ENCODE assay signal across 7 cellular contexts in genomic region chr3:88219138-88219792, GRCh38.
DNase-seq lines count a peak whose midpoint lies in the region; ATAC-seq, FAIRE-seq and TF ChIP-seq lines count a peak whose summit lies in the region.

No MANE protein-coding gene starts in this region.

- H3K9me2 ChIP-seq in PC-3 (replicated peaks; ENCODE audit: low read length): no peaks in the 10 kb centered on the region

- no peaks in the 10 kb centered on the region for H4K20me1 ChIP-seq in PC-3 (ENCODE audit: low read length)

- no peak overlapping the region for H2AFZ ChIP-seq in PC-3 (ENCODE audit: low read length)

- H3K79me2 ChIP-seq in PC-3 (ENCODE audit: low read length): no peaks in the 10 kb centered on the region

- no peak overlapping the region for H3K27ac ChIP-seq in PC-3 (ENCODE audit: low read length)

- no TSS peak for BruUV-seq in PC-3 (replicated peaks; lab: Mats Ljungman, UMichigan)

- no peaks in the 10 kb centered on the region for H3K36me3 ChIP-seq in PC-3 (ENCODE audit: low read depth, low read length)
- H3K36me3 ChIP-seq in mucosa of descending colon (ENCODE audit: low read depth): no peaks in the 10 kb centered on the region

- TF ChIP-seq POLR2A in H54 (IDR thresholded peaks at IDR 0.05; ENCODE audit: low read depth, low read length): no peak

- H3K4me2 ChIP-seq in PC-3 (ENCODE audit: low read length): no peak overlapping the region

- H3K4me3 ChIP-seq in PC-3 (ENCODE audit: low read length): no peak overlapping the region
- no peak overlapping the region for H3K4me3 ChIP-seq in mucosa of descending colon

- CTCF ChIA-PET in GM10248 (lab: Yijun Ruan, JAX) (interaction anchor here (0.7 to 2.4 kb wide), 22 partner anchors 9 to 1873 kb away, joined by 3 to 16 read pairs (median 4); partner anchors contain the start of gene EPHA3), PC-3 (lab: Charles Lee) (interaction anchor here (0.5 to 0.9 kb wide), 3 partner anchors 103 to 1872 kb away, joined by 3 to 5 read pairs (median 3); no protein-coding TSS in a partner anchor)

- peak; percentile 86 for ATAC-seq in GM21381 (IDR thresholded peaks at IDR 0.05; ENCODE audit: unreplicated experiment)
- ATAC-seq in PC-3: peak; percentile 82
- ATAC-seq in mucosa of descending colon: peak; percentile 81

- POLR2A ChIA-PET in GM10248 (lab: Yijun Ruan, JAX) (no interaction called here), PC-3 (lab: Charles Lee; ENCODE audit: unreplicated experiment) (interaction anchor here (0.7 kb wide), 1 partner anchor 9 kb away, joined by 5 read pairs; no protein-coding TSS in a partner anchor)

- H3K9ac ChIP-seq in PC-3 (ENCODE audit: low read length): no peak overlapping the region

- intact Hi-C loops in PC-3 (cut with micrococcal nuclease) (loop anchor here (5.0 kb wide), 1 partner anchor 878 kb away; no protein-coding TSS in a partner anchor), mucosa of descending colon (cut with DNase I, micrococcal nuclease) (no loop called here)

- peaks cover 15% of the 10 kb centered on the region; the same call in 1 of the 2 replicates for H3K27me3 ChIP-seq in PC-3 (ENCODE audit: low read length)

- no peaks in the 10 kb centered on the region for H3F3A ChIP-seq in PC-3 (ENCODE audit: low read length, unreplicated experiment)

- DNase-seq in GM10248 (ENCODE audit: extremely low spot score): peak; percentile 56
- DNase-seq in HT-29 (ENCODE audit: low spot score): peak; percentile 38
- DNase-seq in PC-3: peak; percentile 76
- peak; percentile 61 for DNase-seq in ecto neural progenitor cell (ENCODE audit: low spot score)
- peak in 2 of 3 donors; percentile 36 to 75 for DNase-seq in mucosa of descending colon
- no peak for DNase-seq in H54 (ENCODE audit: insufficient read length, low spot score)

- H3K9me3 ChIP-seq in PC-3 (ENCODE audit: low read length) (no peaks in the 10 kb centered on the region), mucosa of descending colon (no peaks in the 10 kb centered on the region)

- FAIRE-seq in H54 (lab: Jason Lieb, UNC): no peak

- TF ChIP-seq CTCF in GM10248 (IDR thresholded peaks at IDR 0.05; ENCODE audit: control extremely low read depth, extremely low read depth, low read depth, missing control alignments) (peak; percentile 57), PC-3 (conservative IDR thresholded peaks at IDR 0.05; ENCODE audit: low read depth, low read length) (peak; percentile 82), mucosa of descending colon (IDR thresholded peaks at IDR 0.05) (no peak)

- H3K4me1 ChIP-seq in PC-3 (ENCODE audit: insufficient read depth, low read length) (no peaks in the 10 kb centered on the region), mucosa of descending colon (ENCODE audit: low read depth) (no peaks in the 10 kb centered on the region)
